Comparison of ENCODE assay signal across 19 cellular contexts in genomic region chr16:87740441-87740840, GRCh38. TPM values are rescaled to one million over a fixed set of nuclear protein-coding genes. Genes with fewer than 3 reads are reported as not detected.
DNase-seq lines count a peak whose midpoint lies in the region; ATAC-seq and TF ChIP-seq lines count a peak whose summit lies in the region.
"Had no signal": no experiment of that assay in that cellular context is flagged by ENCODE, and none has a peak within 500 bp of the region (broad histone marks: within the 10 kb centered on the region; RNA-seq: fewer than 3 reads in every experiment).

No MANE protein-coding gene starts in this region.

- no peak overlapping the region for H2AK5ac ChIP-seq in IMR-90 (ENCODE audit: low read depth, low read length)

- no peak overlapping the region for H3K23ac ChIP-seq in IMR-90 (ENCODE audit: low read depth, low read length)

- no peak overlapping the region for H3K56ac ChIP-seq in IMR-90 (ENCODE audit: extremely low read depth, insufficient read depth, low read length)

- H3K27ac ChIP-seq in IMR-90 (ENCODE audit: insufficient read depth, low read length) (no peak overlapping the region), hepatocyte (no peak overlapping the region), upper lobe of right lung (no peak overlapping the region)
- H3K27ac ChIP-seq: BLaER1, esophagus muscularis mucosa had no signal

- H3K4me1 ChIP-seq in IMR-90 (ENCODE audit: control insufficient read depth, insufficient read depth, low read length), result no peaks in the 10 kb centered on the region
- peaks cover 8% of the 10 kb centered on the region; the same call in 1 of the 2 replicates for H3K4me1 ChIP-seq in BE2C
- no peaks in the 10 kb centered on the region for H3K4me1 ChIP-seq in hepatocyte (ENCODE audit: insufficient read depth)
- H3K4me1 ChIP-seq in upper lobe of right lung, result no peaks in the 10 kb centered on the region
- H3K4me1 ChIP-seq: BLaER1 had no signal

- TF ChIP-seq CTCF in AG10803 (conservative IDR thresholded peaks at IDR 0.05; ENCODE audit: low read length), result no peak
- TF ChIP-seq CTCF in IMR-90 (conservative IDR thresholded peaks at IDR 0.05; ENCODE audit: low read depth, low read length), result no peak
- TF ChIP-seq CTCF in astrocyte of the spinal cord (IDR thresholded peaks at IDR 0.05; ENCODE audit: low read depth, low read length), result no peak
- TF ChIP-seq CTCF in BE2C (IDR thresholded peaks at IDR 0.05; ENCODE audit: low read depth, low read length), result no peak
- no peak for TF ChIP-seq CTCF in hepatocyte (IDR thresholded peaks at IDR 0.05; ENCODE audit: poor library complexity)
- TF ChIP-seq CTCF in upper lobe of right lung (IDR thresholded peaks at IDR 0.05), result no peak

- H3K9me3 ChIP-seq in IMR-90 (ENCODE audit: control insufficient read depth, insufficient read depth, low read length), result no peaks in the 10 kb centered on the region
- H3K9me3 ChIP-seq in BE2C, result no peaks in the 10 kb centered on the region
- H3K9me3 ChIP-seq in hepatocyte (ENCODE audit: low read depth), result no peaks in the 10 kb centered on the region
- no peaks in the 10 kb centered on the region for H3K9me3 ChIP-seq in upper lobe of right lung
- H3K9me3 ChIP-seq: BLaER1, esophagus muscularis mucosa had no signal

- H2BK5ac ChIP-seq in IMR-90 (ENCODE audit: low read depth, low read length, poor library complexity, severe bottlenecking), result no peak overlapping the region

- no TSS peak for BruUV-seq in IMR-90 (replicated peaks; lab: Mats Ljungman, UMichigan)

- no peak overlapping the region for H2BK120ac ChIP-seq in IMR-90 (ENCODE audit: low read depth, low read length)

- H3K27me3 Mint-ChIP-seq in immature natural killer cell (ENCODE audit: low read depth in 3 of 3), result peaks cover 2 to 10% (median 3%) of the 10 kb centered on the region in 3 donors
- H3K27me3 Mint-ChIP-seq: activated CD8-positive, alpha-beta T cell treated with anti-CD3 and anti-CD28 coated beads for 36 hours had no signal

- no peak overlapping the region for H3K18ac ChIP-seq in IMR-90 (ENCODE audit: low read depth, low read length)

- 63% methylated on average over 3 of the region's 8 CpGs; no CpG with 5 or more reads in 1 of the 2 experiments for WGBS in IMR-90 (ENCODE audit: extremely low coverage in 2 of 2, insufficient read length in 1 of 2), 2 experiments
- WGBS in hepatocyte (ENCODE audit: low lambda C conversion rate, missing lambda C conversion rate), result 95% methylated on average over 8 of the region's 8 CpGs

- H2AK9ac ChIP-seq in IMR-90 (replicated peaks; ENCODE audit: low read depth, low read length, poor library complexity), result no peak overlapping the region

- no peak overlapping the region for H4K8ac ChIP-seq in IMR-90 (ENCODE audit: low read depth in 2 of 2, low read length in 2 of 2)

- H3K14ac ChIP-seq in IMR-90 (replicated peaks; ENCODE audit: low read depth, low read length), result no peak overlapping the region

- H3K4me2 ChIP-seq in IMR-90 (ENCODE audit: low read depth, low read length), result no peak overlapping the region
- no peak overlapping the region for H3K4me2 ChIP-seq in hepatocyte
- H3K4me2 ChIP-seq: BLaER1 had no signal

- H3K4me3 Mint-ChIP-seq in immature natural killer cell, result peak overlapping the region in 3 of 5 donors; percentile 13 to 34 (median 33)
- H3K4me3 Mint-ChIP-seq: activated CD8-positive, alpha-beta T cell treated with anti-CD3 and anti-CD28 coated beads for 36 hours; HFFc6 had no signal

- no peak overlapping the region for H2BK15ac ChIP-seq in IMR-90 (ENCODE audit: low read depth, low read length)

- CTCF ChIA-PET in IMR-90 (lab: Yijun Ruan, JAX), result no interaction called here

- no peaks in the 10 kb centered on the region for H3K9me3 Mint-ChIP-seq in immature natural killer cell
- H3K9me3 Mint-ChIP-seq: activated CD8-positive, alpha-beta T cell treated with anti-CD3 and anti-CD28 coated beads for 36 hours; HFFc6 had no signal

- peaks cover 7 to 37% of the 10 kb centered on the region in 2 experiments; a peak in 3 of 4 replicates for H3K79me1 ChIP-seq in IMR-90 (ENCODE audit: low read depth in 1 of 2, low read length in 2 of 2)

- POLR2A ChIA-PET in IMR-90 (lab: Charles Lee; ENCODE audit: unreplicated experiment), result no interaction called here

- H2AFZ ChIP-seq in IMR-90 (replicated peaks; ENCODE audit: low read length, poor library complexity) (no peak overlapping the region), hepatocyte (no peak overlapping the region)

- intact Hi-C loops in IMR-90 (cut with micrococcal nuclease), result no loop called here
- intact Hi-C loops in upper lobe of right lung (cut with DNase I), result no loop called here

- H3K79me2 ChIP-seq in hepatocyte, result no peaks in the 10 kb centered on the region

- no peak overlapping the region for H3K4ac ChIP-seq in IMR-90 (ENCODE audit: low read depth, low read length)

- no peak overlapping the region for H3K9ac ChIP-seq in IMR-90 (ENCODE audit: low read depth, low read length)
- H3K9ac ChIP-seq: BLaER1 had no signal

- dilution Hi-C loops in IMR-90 (cut with HindIII; ENCODE audit: low sequenced_read_pairs, unreplicated experiment), result no loop called here

- no peak for TF ChIP-seq POLR2A in IMR-90 (IDR thresholded peaks at IDR 0.05; ENCODE audit: low read depth, low read length)

- H3K27me3 ChIP-seq in IMR-90 (ENCODE audit: control insufficient read depth, insufficient read depth, low read length), result no peaks in the 10 kb centered on the region
- H3K27me3 ChIP-seq in BE2C, result no peaks in the 10 kb centered on the region
- no peaks in the 10 kb centered on the region for H3K27me3 ChIP-seq in hepatocyte
- H3K27me3 ChIP-seq in upper lobe of right lung, result no peaks in the 10 kb centered on the region
- H3K27me3 ChIP-seq: BLaER1, esophagus muscularis mucosa had no signal

- H3K9me1 ChIP-seq in IMR-90 (ENCODE audit: insufficient read depth, low read length), result peaks cover 4% of the 10 kb centered on the region; the same call in 1 of the 2 replicates

- no peak for TF ChIP-seq RAD21 in IMR-90 (IDR thresholded peaks at IDR 0.05; ENCODE audit: low read length)

- H3K36me3 Mint-ChIP-seq in immature natural killer cell, result peaks cover 18 to 30% (median 24%) of the 10 kb centered on the region in 3 donors

- H4K91ac ChIP-seq in IMR-90 (ENCODE audit: insufficient read depth, low read depth, low read length), result no peak overlapping the region

- in situ Hi-C loops in IMR-90 (cut with MboI; ENCODE audit: low sequenced_read_pairs), result no loop called here
- in situ Hi-C loops in astrocyte of the spinal cord (cut with HindIII; ENCODE audit: low sequenced_read_pairs), result no loop called here

- H3K36me3 ChIP-seq in IMR-90 (ENCODE audit: control insufficient read depth, insufficient read depth, low read length) (peaks cover 16% of the 10 kb centered on the region), BE2C (peaks cover 10% of the 10 kb centered on the region), hepatocyte (replicated peaks; ENCODE audit: insufficient read depth, low read depth) (no peaks in the 10 kb centered on the region), upper lobe of right lung (peaks cover 46% of the 10 kb centered on the region)

- no peak overlapping the region for H2BK20ac ChIP-seq in IMR-90 (ENCODE audit: low read depth, low read length)

- H4K20me1 ChIP-seq in IMR-90 (ENCODE audit: insufficient read depth, low read length) (peaks cover 11% of the 10 kb centered on the region; the same call in 1 of the 2 replicates), hepatocyte (ENCODE audit: insufficient read depth, poor library complexity, severe bottlenecking) (no peaks in the 10 kb centered on the region)

- H3K27ac Mint-ChIP-seq in immature natural killer cell, result peak overlapping the region in 5 of 6 donors; percentile 7 to 95 (median 72)
- H3K27ac Mint-ChIP-seq: HFFc6 had no signal

- peak; percentile 73 for DNase-seq in AG10803 (ENCODE audit: low read depth)
- peak; percentile 21 for DNase-seq in IMR-90
- peak; percentile 77 for DNase-seq in astrocyte of the spinal cord (ENCODE audit: low read depth, low spot score)
- no peak for DNase-seq in immature natural killer cell
- no peak for DNase-seq in BE2C
- DNase-seq in cerebellum (ENCODE audit: low spot score), result no peak
- DNase-seq in hepatocyte (ENCODE audit: low spot score), result no peak
- no peak for DNase-seq in upper lobe of right lung
- DNase-seq: activated CD8-positive, alpha-beta T cell treated with anti-CD3 and anti-CD28 coated beads for 36 hours; activated effector memory CD4-positive, alpha-beta T cell treated with anti-CD3 and anti-CD28 coated beads, Interleukin-2, amount 50 U/mL, for 16 hours; DMS79; HFFc6; left colon; MV-4-11; NCI-H2081 treated with DMSO at 0.1 percent for 48 hours; stimulated activated CD4-positive, alpha-beta T cell treated with anti-CD3 and anti-CD28 coated beads, Interleukin-2, amount 100 ng/mL, for 48 hours had no signal

- no peaks in the 10 kb centered on the region for H3K9me2 ChIP-seq in hepatocyte (replicated peaks; ENCODE audit: insufficient read depth)

- ATAC-seq in IMR-90 (ENCODE audit: low read depth) (no peak), upper lobe of right lung (no peak)
- ATAC-seq: activated CD8-positive, alpha-beta T cell treated with anti-CD3 and anti-CD28 coated beads for 36 hours; HepG2; left colon had no signal

- no peak overlapping the region for H4K5ac ChIP-seq in IMR-90 (ENCODE audit: low read depth, low read length)

- H3K4me1 Mint-ChIP-seq in immature natural killer cell, result peaks cover 32 to 47% of the 10 kb centered on the region in 2 donors

- H3K4me3 ChIP-seq in AG10803 (ENCODE audit: low read length) (no peak overlapping the region), IMR-90 (ENCODE audit: insufficient read depth, low read depth, low read length) (no peak overlapping the region), astrocyte of the spinal cord (ENCODE audit: low read depth, low read length) (no peak overlapping the region), BE2C (ENCODE audit: low read depth, low read length) (no peak overlapping the region), hepatocyte (no peak overlapping the region), upper lobe of right lung (no peak overlapping the region)
- H3K4me3 ChIP-seq: BLaER1, esophagus muscularis mucosa had no signal

RNA-seq across cellular contexts. Expression of gene KLHDC4, which starts 25.3 kb away (rescaled TPM):
- 13.6 and 16.1 TPM in 2 replicates for total RNA-seq in IMR-90 (2012; rRNA removed)
- 19.0 and 22.9 TPM in 2 replicates for polyA plus RNA-seq in IMR-90 (2012; rRNA removed)
- 19.5 and 22.2 TPM in 2 replicates for polyA plus RNA-seq in IMR-90 (2012; cell fraction: cytosol; rRNA removed)
- 70.1 and 93.8 TPM in 2 replicates for polyA plus RNA-seq in IMR-90 (2012; cell fraction: nucleus; rRNA removed; ENCODE audit: low replicate concordance)
- 10 to 100 TPM; 52.0 to 70.0 (median 61.0) TPM for polyA plus RNA-seq in immature natural killer cell
- 72.7 TPM for polyA plus RNA-seq in BE2C (2012; ENCODE audit: insufficient read depth, insufficient read length, low read depth)
- total RNA-seq in cerebellum, result 36.7 TPM
- 12.8 and 16.3 TPM in 2 replicates for total RNA-seq in hepatocyte
- polyA plus RNA-seq in hepatocyte, result 15.6 and 17.7 TPM in 2 replicates
- 38.8 TPM for total RNA-seq in upper lobe of right lung

Comparison
In these comparisons a context has a peak if more than half of its experiments do, and no peak if none do; other contexts are left out.
1. DNase-seq: peak in AG10803 (single experiment), IMR-90 (single experiment) and astrocyte of the spinal cord (single experiment); none in immature natural killer cell (0 of 3), BE2C (single experiment), cerebellum (single experiment), hepatocyte (single experiment) and upper lobe of right lung (single experiment).